Comparison of ENCODE assay signal across 1 cellular context in genomic region chr1:35557611-35558373, GRCh38.
A peak's percentile ranks its signal among the peaks of the same experiment; 100 is the strongest.
TF ChIP-seq lines count a peak whose summit lies in the region.

Gene NCDN, plus strand, starts transcription at chr1:35557799. Its CDS starts 392 bp downstream, at chr1:35558191.

TF ChIP-seq in HepG2, 621 proteins besides CTCF, POLR2A, EP300 and RAD21 (continued from another document and continues in another):
- TF ChIP-seq ZNF512 (CRISPR knock-in tag; IDR thresholded peaks at IDR 0.05) = no peak
- TF ChIP-seq, protein P1, sequence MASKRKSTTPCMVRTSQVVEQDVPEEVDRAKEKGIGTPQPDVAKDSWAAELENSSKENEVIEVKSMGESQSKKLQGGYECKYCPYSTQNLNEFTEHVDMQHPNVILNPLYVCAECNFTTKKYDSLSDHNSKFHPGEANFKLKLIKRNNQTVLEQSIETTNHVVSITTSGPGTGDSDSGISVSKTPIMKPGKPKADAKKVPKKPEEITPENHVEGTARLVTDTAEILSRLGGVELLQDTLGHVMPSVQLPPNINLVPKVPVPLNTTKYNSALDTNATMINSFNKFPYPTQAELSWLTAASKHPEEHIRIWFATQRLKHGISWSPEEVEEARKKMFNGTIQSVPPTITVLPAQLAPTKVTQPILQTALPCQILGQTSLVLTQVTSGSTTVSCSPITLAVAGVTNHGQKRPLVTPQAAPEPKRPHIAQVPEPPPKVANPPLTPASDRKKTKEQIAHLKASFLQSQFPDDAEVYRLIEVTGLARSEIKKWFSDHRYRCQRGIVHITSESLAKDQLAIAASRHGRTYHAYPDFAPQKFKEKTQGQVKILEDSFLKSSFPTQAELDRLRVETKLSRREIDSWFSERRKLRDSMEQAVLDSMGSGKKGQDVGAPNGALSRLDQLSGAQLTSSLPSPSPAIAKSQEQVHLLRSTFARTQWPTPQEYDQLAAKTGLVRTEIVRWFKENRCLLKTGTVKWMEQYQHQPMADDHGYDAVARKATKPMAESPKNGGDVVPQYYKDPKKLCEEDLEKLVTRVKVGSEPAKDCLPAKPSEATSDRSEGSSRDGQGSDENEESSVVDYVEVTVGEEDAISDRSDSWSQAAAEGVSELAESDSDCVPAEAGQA (IDR thresholded peaks at IDR 0.05; ENCODE audit: low read depth) = peak; percentile 95
- TF ChIP-seq, protein P1 (CRISPR knock-in tag; IDR thresholded peaks at IDR 0.05; ENCODE audit: borderline replicate concordance) = 0 out of 2 replicates have a peak, but pooled peaks have one; percentile 45
- TF ChIP-seq, protein P2, sequence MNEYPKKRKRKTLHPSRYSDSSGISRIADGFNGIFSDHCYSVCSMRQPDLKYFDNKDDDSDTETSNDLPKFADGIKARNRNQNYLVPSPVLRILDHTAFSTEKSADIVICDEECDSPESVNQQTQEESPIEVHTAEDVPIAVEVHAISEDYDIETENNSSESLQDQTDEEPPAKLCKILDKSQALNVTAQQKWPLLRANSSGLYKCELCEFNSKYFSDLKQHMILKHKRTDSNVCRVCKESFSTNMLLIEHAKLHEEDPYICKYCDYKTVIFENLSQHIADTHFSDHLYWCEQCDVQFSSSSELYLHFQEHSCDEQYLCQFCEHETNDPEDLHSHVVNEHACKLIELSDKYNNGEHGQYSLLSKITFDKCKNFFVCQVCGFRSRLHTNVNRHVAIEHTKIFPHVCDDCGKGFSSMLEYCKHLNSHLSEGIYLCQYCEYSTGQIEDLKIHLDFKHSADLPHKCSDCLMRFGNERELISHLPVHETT (CRISPR knock-in tag; conservative IDR thresholded peaks at IDR 0.05) = 0 out of 2 replicates have a peak, but pooled peaks have one; percentile 50
- no peak for TF ChIP-seq FOXK2 (IDR thresholded peaks at IDR 0.05)
- TF ChIP-seq USF2 (IDR thresholded peaks at IDR 0.05; ENCODE audit: low read depth, low read length) = no peak
- no peak for TF ChIP-seq USF2 (CRISPR knock-in tag; IDR thresholded peaks at IDR 0.05; ENCODE audit: borderline replicate concordance)
- 0 out of 2 replicates have a peak, but pooled peaks have one; percentile 28 for TF ChIP-seq GATA4 (IDR thresholded peaks at IDR 0.05; ENCODE audit: borderline replicate concordance, low read depth)
- TF ChIP-seq, protein P3, sequence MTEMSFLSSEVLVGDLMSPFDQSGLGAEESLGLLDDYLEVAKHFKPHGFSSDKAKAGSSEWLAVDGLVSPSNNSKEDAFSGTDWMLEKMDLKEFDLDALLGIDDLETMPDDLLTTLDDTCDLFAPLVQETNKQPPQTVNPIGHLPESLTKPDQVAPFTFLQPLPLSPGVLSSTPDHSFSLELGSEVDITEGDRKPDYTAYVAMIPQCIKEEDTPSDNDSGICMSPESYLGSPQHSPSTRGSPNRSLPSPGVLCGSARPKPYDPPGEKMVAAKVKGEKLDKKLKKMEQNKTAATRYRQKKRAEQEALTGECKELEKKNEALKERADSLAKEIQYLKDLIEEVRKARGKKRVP (CRISPR knock-in tag; IDR thresholded peaks at IDR 0.05) = no peak
- TF ChIP-seq, protein P4, sequence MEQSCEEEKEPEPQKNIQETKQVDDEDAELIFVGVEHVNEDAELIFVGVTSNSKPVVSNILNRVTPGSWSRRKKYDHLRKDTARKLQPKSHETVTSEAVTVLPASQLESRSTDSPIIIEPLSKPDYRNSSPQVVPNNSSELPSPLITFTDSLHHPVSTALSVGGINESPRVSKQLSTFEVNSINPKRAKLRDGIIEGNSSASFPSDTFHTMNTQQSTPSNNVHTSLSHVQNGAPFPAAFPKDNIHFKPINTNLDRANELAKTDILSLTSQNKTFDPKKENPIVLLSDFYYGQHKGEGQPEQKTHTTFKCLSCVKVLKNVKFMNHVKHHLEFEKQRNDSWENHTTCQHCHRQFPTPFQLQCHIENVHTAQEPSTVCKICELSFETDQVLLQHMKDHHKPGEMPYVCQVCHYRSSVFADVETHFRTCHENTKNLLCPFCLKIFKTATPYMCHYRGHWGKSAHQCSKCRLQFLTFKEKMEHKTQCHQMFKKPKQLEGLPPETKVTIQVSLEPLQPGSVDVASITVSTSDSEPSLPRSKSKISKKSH (CRISPR knock-in tag; IDR thresholded peaks at IDR 0.05; ENCODE audit: borderline replicate concordance) = no peak
- peak; percentile 79 for TF ChIP-seq MEF2D (CRISPR knock-in tag; IDR thresholded peaks at IDR 0.05)
- TF ChIP-seq, protein P5, sequence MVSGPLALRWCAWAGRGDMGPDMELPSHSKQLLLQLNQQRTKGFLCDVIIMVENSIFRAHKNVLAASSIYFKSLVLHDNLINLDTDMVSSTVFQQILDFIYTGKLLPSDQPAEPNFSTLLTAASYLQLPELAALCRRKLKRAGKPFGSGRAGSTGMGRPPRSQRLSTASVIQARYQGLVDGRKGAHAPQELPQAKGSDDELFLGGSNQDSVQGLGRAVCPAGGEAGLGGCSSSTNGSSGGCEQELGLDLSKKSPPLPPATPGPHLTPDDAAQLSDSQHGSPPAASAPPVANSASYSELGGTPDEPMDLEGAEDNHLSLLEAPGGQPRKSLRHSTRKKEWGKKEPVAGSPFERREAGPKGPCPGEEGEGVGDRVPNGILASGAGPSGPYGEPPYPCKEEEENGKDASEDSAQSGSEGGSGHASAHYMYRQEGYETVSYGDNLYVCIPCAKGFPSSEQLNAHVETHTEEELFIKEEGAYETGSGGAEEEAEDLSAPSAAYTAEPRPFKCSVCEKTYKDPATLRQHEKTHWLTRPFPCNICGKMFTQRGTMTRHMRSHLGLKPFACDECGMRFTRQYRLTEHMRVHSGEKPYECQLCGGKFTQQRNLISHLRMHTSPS (CRISPR knock-in tag; IDR thresholded peaks at IDR 0.05; ENCODE audit: low read depth) = no peak
- TF ChIP-seq ZNF660 (CRISPR knock-in tag; IDR thresholded peaks at IDR 0.05; ENCODE audit: borderline replicate concordance, low read depth) = no peak; the same call in 1 of the 2 replicates
- 0 out of 2 replicates have a peak, but pooled peaks have one; percentile 76 for TF ChIP-seq ZSCAN20 (CRISPR knock-in tag; IDR thresholded peaks at IDR 0.05; ENCODE audit: borderline replicate concordance)
- peak; percentile 12; the same call in 1 of the 2 replicates for TF ChIP-seq ZNF263 (CRISPR knock-in tag; IDR thresholded peaks at IDR 0.05)
- no peak for TF ChIP-seq FOXC1 (CRISPR knock-in tag; IDR thresholded peaks at IDR 0.05; ENCODE audit: borderline replicate concordance)
- no peak for TF ChIP-seq ADNP (CRISPR knock-in tag; IDR thresholded peaks at IDR 0.05)
- TF ChIP-seq GFI1 (CRISPR knock-in tag; IDR thresholded peaks at IDR 0.05; ENCODE audit: borderline replicate concordance) = 0 out of 2 replicates have a peak, but pooled peaks have one; percentile 75
- TF ChIP-seq ZNF788 (CRISPR knock-in tag; IDR thresholded peaks at IDR 0.05; ENCODE audit: borderline replicate concordance) = 0 out of 2 replicates have a peak, but pooled peaks have one; percentile 63
- peak; percentile 83 for TF ChIP-seq KMT2B (CRISPR knock-in tag; IDR thresholded peaks at IDR 0.05)
- TF ChIP-seq DMTF1 (CRISPR knock-in tag; IDR thresholded peaks at IDR 0.05) = no peak
- TF ChIP-seq HOXA3 (CRISPR knock-in tag; IDR thresholded peaks at IDR 0.05) = peak; percentile 97
- no peak for TF ChIP-seq TRIM22 (IDR thresholded peaks at IDR 0.05)
- no peak for TF ChIP-seq EZH2 (conservative IDR thresholded peaks at IDR 0.05; ENCODE audit: low read depth, low read length)
- no peak for TF ChIP-seq ZNF207 (IDR thresholded peaks at IDR 0.05; ENCODE audit: borderline replicate concordance)
- TF ChIP-seq KDM6A (CRISPR knock-in tag; IDR thresholded peaks at IDR 0.05; ENCODE audit: low read depth) = no peak
- peak; percentile 65 for TF ChIP-seq MAX (IDR thresholded peaks at IDR 0.05)
- no peak for TF ChIP-seq RBM22 (optimal IDR thresholded peaks at IDR 0.05; ENCODE audit: low read length)
- no peak for TF ChIP-seq ZNF367 (CRISPR knock-in tag; IDR thresholded peaks at IDR 0.05; ENCODE audit: borderline replicate concordance)
- peak; percentile 66; the same call in 1 of the 3 replicates for TF ChIP-seq MXI1 (IDR thresholded peaks at IDR 0.05; ENCODE audit: borderline replicate concordance, low read depth, low read length)
- TF ChIP-seq PPARG (CRISPR knock-in tag; conservative IDR thresholded peaks at IDR 0.05) = no peak
- no peak for TF ChIP-seq ETS1 (CRISPR knock-in tag; IDR thresholded peaks at IDR 0.05)
- no peak for TF ChIP-seq SYNCRIP (IDR thresholded peaks at IDR 0.05; ENCODE audit: insufficient read depth, low read depth, low read length)
- TF ChIP-seq, protein P6, sequence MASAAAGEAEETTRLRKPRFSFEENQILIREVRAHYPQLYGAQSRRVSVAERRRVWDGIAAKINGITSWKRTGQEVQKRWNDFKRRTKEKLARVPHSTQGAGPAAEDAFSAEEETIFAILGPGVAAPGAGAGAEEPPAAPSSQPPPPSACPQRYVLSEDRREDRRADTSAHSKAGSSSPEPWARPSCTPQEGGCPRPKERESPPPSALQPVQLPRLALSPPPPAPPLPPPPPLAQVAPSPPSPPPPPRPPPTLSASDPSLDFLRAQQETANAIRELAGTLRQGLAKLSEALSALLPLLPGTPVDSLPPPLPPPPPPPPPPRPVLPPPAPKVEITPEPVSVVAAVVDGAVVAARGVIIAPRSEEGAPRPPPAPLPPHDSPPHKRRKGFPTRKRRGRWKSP (CRISPR knock-in tag; IDR thresholded peaks at IDR 0.05) = no peak; the same call in 1 of the 2 replicates
